11 cellular contexts compared by ENCODE assay signal in the genomic region with DNA sequence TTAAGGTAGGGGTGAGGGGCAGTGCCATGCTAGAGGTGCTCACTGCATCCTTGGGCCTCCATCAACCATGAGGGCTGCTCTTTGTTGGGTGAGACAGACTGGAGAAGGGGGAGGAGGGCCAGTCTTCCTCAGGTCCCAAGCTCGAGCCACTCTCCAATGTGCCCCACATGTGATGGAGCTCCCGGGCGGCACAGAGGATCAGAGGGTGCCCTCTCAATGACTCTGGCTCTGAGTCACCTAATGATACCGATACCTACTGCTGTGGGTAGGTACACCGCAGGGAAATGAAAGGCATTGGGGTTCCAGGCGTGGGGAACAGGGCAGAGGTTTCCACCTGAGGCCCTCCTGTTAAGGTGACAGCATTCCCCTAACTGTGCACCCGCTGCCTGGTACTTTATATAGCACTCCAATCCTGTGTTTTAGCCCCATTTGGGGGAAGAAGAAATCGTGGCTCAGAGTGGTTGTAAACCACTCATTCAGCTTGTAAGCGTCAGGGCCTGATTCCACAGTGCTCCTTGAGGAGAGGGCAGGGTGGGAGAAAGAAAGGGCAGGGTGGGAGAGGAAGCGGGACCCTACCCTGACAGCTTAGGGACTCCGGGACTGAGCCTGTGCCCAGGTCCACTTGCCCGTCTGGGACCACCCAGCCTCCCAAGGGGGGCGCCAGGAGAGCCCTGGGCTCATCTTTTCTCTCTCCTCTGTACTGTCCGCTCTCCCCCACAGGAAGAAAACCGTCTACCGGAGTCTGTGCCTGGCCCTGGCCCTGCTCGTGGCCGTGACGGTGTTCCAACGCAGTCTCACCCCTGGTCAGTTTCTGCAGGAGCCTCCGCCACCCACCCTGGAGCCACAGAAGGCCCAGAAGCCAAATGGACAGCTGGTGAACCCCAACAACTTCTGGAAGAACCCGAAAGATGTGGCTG. TPM values are rescaled to one million over a fixed set of nuclear protein-coding genes. Genes with fewer than 3 reads are reported as not detected.
DNase-seq lines count a peak whose midpoint lies in the region; ATAC-seq, FAIRE-seq and TF ChIP-seq lines count a peak whose summit lies in the region.
"Had no signal": no experiment of that assay in that cellular context is flagged by ENCODE, and none has a peak within 500 bp of the region (broad histone marks: within the 10 kb centered on the region; RNA-seq: fewer than 3 reads in every experiment).

No MANE protein-coding gene starts in this region.

- peak overlapping the region; percentile 96 for H3K4me2 ChIP-seq in OCI-LY3 (ENCODE audit: low read length)

- peaks cover 3% of the 10 kb centered on the region for H3K4me1 Mint-ChIP-seq in endothelial cell (ENCODE audit: unreplicated experiment)

- H4K20me1 ChIP-seq in OCI-LY3 (ENCODE audit: insufficient read depth, low read length), result peaks cover 21% of the 10 kb centered on the region

- TF ChIP-seq CTCF in OCI-LY3 (IDR thresholded peaks at IDR 0.05; ENCODE audit: low read depth, low read length) (no peak), endothelial cell (IDR thresholded peaks at IDR 0.05; ENCODE audit: unreplicated experiment) (no peak), RWPE1 (conservative IDR thresholded peaks at IDR 0.05; ENCODE audit: low read depth) (no peak)

- no peak overlapping the region for H2AFZ ChIP-seq in OCI-LY3 (ENCODE audit: low read depth, low read length)

- POLR2A ChIA-PET in RWPE1 (lab: Yijun Ruan, JAX; ENCODE audit: low non-redundant PET), result no interaction called here

- no peak for ATAC-seq in left lobe of liver

- peak overlapping the region; percentile 28 for H3K4me3 Mint-ChIP-seq in endothelial cell (ENCODE audit: unreplicated experiment)

- H3K36me3 Mint-ChIP-seq in endothelial cell (ENCODE audit: low read depth, unreplicated experiment), result no peaks in the 10 kb centered on the region

- H3K79me2 ChIP-seq in OCI-LY3 (ENCODE audit: low read length), result peaks cover 70% of the 10 kb centered on the region

- H3K27me3 ChIP-seq in OCI-LY3 (ENCODE audit: low read depth, low read length), result no peaks in the 10 kb centered on the region
- H3K27me3 ChIP-seq in rectal smooth muscle tissue (ENCODE audit: control insufficient read depth, insufficient read depth, low read length), result no peaks in the 10 kb centered on the region

- DNase-seq in GM19239 (ENCODE audit: insufficient read length, low spot score), result peak; percentile 36
- DNase-seq in endothelial cell (ENCODE audit: low spot score), result no peak
- no peak for DNase-seq in left lobe of liver (ENCODE audit: low spot score)
- DNase-seq in RWPE1 (ENCODE audit: low spot score), result no peak
- DNase-seq in globus pallidus (ENCODE audit: low spot score), result no peak
- DNase-seq in hypothalamus (lab: John Stamatoyannopoulos, UW), result no peak
- DNase-seq: NCI-H524 treated with DMSO at 0.1 percent for 48 hours, tibial artery had no signal

- CTCF ChIA-PET in RWPE1 (lab: Yijun Ruan, JAX), result interaction anchor here (0.7 to 2.0 kb wide), 3 partner anchors 9 to 170 kb away, joined by 3 to 11 read pairs (median 3); no protein-coding TSS in a partner anchor

- H3K9me3 ChIP-seq in OCI-LY3 (ENCODE audit: insufficient read depth, low read length), result no peaks in the 10 kb centered on the region
- H3K9me3 ChIP-seq: tibial artery had no signal

- peaks cover 35% of the 10 kb centered on the region for H3K4me1 ChIP-seq in OCI-LY3 (ENCODE audit: low read length)
- peaks cover 3% of the 10 kb centered on the region for H3K4me1 ChIP-seq in rectal smooth muscle tissue (ENCODE audit: control insufficient read depth, insufficient read depth, low read length)

- H3K9me3 Mint-ChIP-seq in endothelial cell (ENCODE audit: unreplicated experiment), result no peaks in the 10 kb centered on the region

- H3K9ac ChIP-seq in OCI-LY3 (ENCODE audit: low read length), result peak overlapping the region; percentile 100
- no peak overlapping the region for H3K9ac ChIP-seq in rectal smooth muscle tissue (ENCODE audit: low read length)

- peaks cover 7% of the 10 kb centered on the region for H3K27me3 Mint-ChIP-seq in endothelial cell (ENCODE audit: unreplicated experiment)

- H3K27ac ChIP-seq in OCI-LY3 (ENCODE audit: low read length) (peak overlapping the region; percentile 100), rectal smooth muscle tissue (ENCODE audit: low read depth, low read length) (no peak overlapping the region), RWPE1 (no peak overlapping the region)

- H3K4me3 ChIP-seq in OCI-LY3 (ENCODE audit: low read length), result peak overlapping the region; percentile 100
- H3K4me3 ChIP-seq in rectal smooth muscle tissue (ENCODE audit: low read length), result peak overlapping the region; percentile 43

- FAIRE-seq in GM19239 (lab: Jason Lieb, UNC), result no peak

- peaks cover 17% of the 10 kb centered on the region for H3K36me3 ChIP-seq in OCI-LY3 (replicated peaks; ENCODE audit: low read depth, low read length)
- H3K36me3 ChIP-seq in rectal smooth muscle tissue (ENCODE audit: control insufficient read depth, insufficient read depth, low read length), result no peaks in the 10 kb centered on the region

- peak overlapping the region; percentile 25 for H3K27ac Mint-ChIP-seq in endothelial cell (ENCODE audit: unreplicated experiment)

RNA-seq across cellular contexts. Expression of a gene that starts 1.8 kb away (rescaled TPM):
- total RNA-seq in endothelial cell (ENCODE audit: unreplicated experiment) (5.3 TPM), left lobe of liver (1.6 TPM)
- total RNA-seq: MCF 10A had no signal
